Comparison of ENCODE assay signal across 25 cellular contexts in genomic region chr11:4484310-4484709, GRCh38. TPM values are rescaled to one million over a fixed set of nuclear protein-coding genes. Genes with fewer than 3 reads are reported as not detected.
"Had no signal": no experiment of that assay in that cellular context is flagged by ENCODE, and none has a peak within 500 bp of the region (broad histone marks: within the 10 kb centered on the region; RNA-seq: fewer than 3 reads in every experiment).

No MANE protein-coding gene starts in this region.

- H3K9ac ChIP-seq: SK-N-SH had no signal

- H3K9me3 ChIP-seq: SK-N-SH had no signal

- ATAC-seq: HepG2, Panc1 had no signal

- H3K4me2 ChIP-seq: SK-N-SH had no signal

- H3K27ac ChIP-seq: RWPE1 had no signal

- DNase-seq: IMR-90, Karpas-422, KG1, MV-4-11, NCI-H1048, NCI-H1105, NCI-H1417 treated with DMSO at 0.1 percent for 48 hours, NCI-H146, NCI-H1694 treated with DMSO at 0.1 percent for 48 hours, NCI-H1930, NCI-H2081, NCI-H2107, NCI-H2227 treated with DMSO at 0.1 percent for 48 hours, NCI-H524, NCI-H526 treated with DMSO at 0.1 percent for 48 hours, NCI-H748 treated with DMSO at 0.1 percent for 48 hours, SHP77, SK-N-SH had no signal

RNA-seq across cellular contexts. Expression of gene OR52K1, which starts 1.9 kb away (rescaled TPM):
- total RNA-seq: HepG2, HT1080, IMR-90, M059J, NCI-H460, SK-MEL-5 had no signal
- polyA plus RNA-seq: HepG2, IMR-90, SK-N-SH had no signal

RNA-seq across cellular contexts. Expression of gene OR52K2, which starts 35.2 kb away (rescaled TPM):
- total RNA-seq: HepG2, HT1080, IMR-90, M059J, NCI-H460, SK-MEL-5 had no signal
- polyA plus RNA-seq: HepG2, IMR-90, SK-N-SH had no signal
